Comparison of ENCODE assay signal across 17 cellular contexts in genomic region chr19:2282862-2283237, GRCh38. TPM values are rescaled to one million over a fixed set of nuclear protein-coding genes. Genes with fewer than 3 reads are reported as not detected.
A peak's percentile ranks its signal among the peaks of the same experiment; 100 is the strongest.
DNase-seq lines count a peak whose midpoint lies in the region; ATAC-seq and TF ChIP-seq lines count a peak whose summit lies in the region.
"Had no signal": no experiment of that assay in that cellular context is flagged by ENCODE, and none has a peak within 500 bp of the region (broad histone marks: within the 10 kb centered on the region; RNA-seq: fewer than 3 reads in every experiment).

No MANE protein-coding gene starts in this region.

- peaks cover 15% of the 10 kb centered on the region for H3K4me1 ChIP-seq in lower lobe of right lung
- H3K4me1 ChIP-seq: parathyroid adenoma had no signal

- no peaks in the 10 kb centered on the region for H3K9me3 Mint-ChIP-seq in activated naive CD4-positive, alpha-beta T cell treated with anti-CD3 and anti-CD28 coated beads, Interleukin-2, amount 50 U/mL, for 72 hours
- H3K9me3 Mint-ChIP-seq in activated naive CD4-positive, alpha-beta T cell treated with anti-CD3 and anti-CD28 coated beads for 36 hours: no peaks in the 10 kb centered on the region
- H3K9me3 Mint-ChIP-seq in activated T-helper 2 cell treated with anti-CD3 and anti-CD28 coated beads, Interferon-gamma antibody, Interleukin-2, Interleukin-4, amounts not matched to agents 10 μg/mL and 5 μg/mL and 100 μg/mL, durations not matched to agents 14 hours and 24 hours and 36 hours: no peaks in the 10 kb centered on the region
- H3K9me3 Mint-ChIP-seq in stimulated activated naive B cell treated with anti-CD40 and anti-IgM and Interleukin-4, amounts not matched to agents 10 μg/mL and 1 μg/mL and 100 μg/mL, for 72 hours: no peaks in the 10 kb centered on the region

- CTCF ChIA-PET in activated naive CD4-positive, alpha-beta T cell treated with anti-CD3 and anti-CD28 coated beads for 36 hours (lab: Charles Lee): no interaction called here

- no peaks in the 10 kb centered on the region for H3K9me3 ChIP-seq in lower lobe of right lung

- H3K4me1 Mint-ChIP-seq in activated naive CD4-positive, alpha-beta T cell treated with anti-CD3 and anti-CD28 coated beads for 36 hours (ENCODE audit: low read depth): peaks cover 13% of the 10 kb centered on the region
- peaks cover 4% of the 10 kb centered on the region for H3K4me1 Mint-ChIP-seq in activated T-helper 2 cell treated with anti-CD3 and anti-CD28 coated beads, Interferon-gamma antibody, Interleukin-2, Interleukin-4, amounts not matched to agents 10 μg/mL and 5 μg/mL and 100 μg/mL, durations not matched to agents 14 hours and 24 hours and 36 hours (ENCODE audit: low read depth)
- H3K4me1 Mint-ChIP-seq in stimulated activated naive B cell treated with anti-CD40 and anti-IgM and Interleukin-4, amounts not matched to agents 10 μg/mL and 1 μg/mL and 100 μg/mL, for 72 hours: peaks cover 22 to 38% of the 10 kb centered on the region in 2 donors

- intact Hi-C loops in activated naive CD4-positive, alpha-beta T cell treated with anti-CD3 and anti-CD28 coated beads for 36 hours (cut with micrococcal nuclease): no loop called here
- intact Hi-C loops in activated T-helper 2 cell treated with anti-CD3 and anti-CD28 coated beads, Interferon-gamma antibody, Interleukin-2, Interleukin-4, amounts not matched to agents 10 μg/mL and 5 μg/mL and 100 μg/mL, durations not matched to agents 14 hours and 24 hours and 36 hours (cut with micrococcal nuclease): no loop called here
- intact Hi-C loops in lower lobe of right lung (cut with DNase I): no loop called here

- H3K4me3 Mint-ChIP-seq in activated naive CD4-positive, alpha-beta T cell treated with anti-CD3 and anti-CD28 coated beads for 36 hours: no peak overlapping the region
- peak overlapping the region; percentile 7 for H3K4me3 Mint-ChIP-seq in activated T-helper 2 cell treated with anti-CD3 and anti-CD28 coated beads, Interferon-gamma antibody, Interleukin-2, Interleukin-4, amounts not matched to agents 10 μg/mL and 5 μg/mL and 100 μg/mL, durations not matched to agents 14 hours and 24 hours and 36 hours (ENCODE audit: low read depth)
- peak overlapping the region; percentile 80 to 82 for H3K4me3 Mint-ChIP-seq in stimulated activated naive B cell treated with anti-CD40 and anti-IgM and Interleukin-4, amounts not matched to agents 10 μg/mL and 1 μg/mL and 100 μg/mL, for 72 hours
- H3K4me3 Mint-ChIP-seq: activated CD4-positive, alpha-beta T cell treated with anti-CD3 and anti-CD28 coated beads for 36 hours had no signal

- H3K36me3 ChIP-seq in lower lobe of right lung: no peaks in the 10 kb centered on the region
- H3K36me3 ChIP-seq: cardiac muscle cell had no signal

- no peaks in the 10 kb centered on the region for H3K36me3 Mint-ChIP-seq in activated naive CD4-positive, alpha-beta T cell treated with anti-CD3 and anti-CD28 coated beads, Interleukin-2, amount 50 U/mL, for 72 hours
- H3K36me3 Mint-ChIP-seq in activated naive CD4-positive, alpha-beta T cell treated with anti-CD3 and anti-CD28 coated beads for 36 hours (ENCODE audit: low read depth): no peaks in the 10 kb centered on the region
- H3K36me3 Mint-ChIP-seq in activated T-helper 2 cell treated with anti-CD3 and anti-CD28 coated beads, Interferon-gamma antibody, Interleukin-2, Interleukin-4, amounts not matched to agents 10 μg/mL and 5 μg/mL and 100 μg/mL, durations not matched to agents 14 hours and 24 hours and 36 hours (ENCODE audit: low read depth): no peaks in the 10 kb centered on the region
- H3K36me3 Mint-ChIP-seq in stimulated activated naive B cell treated with anti-CD40 and anti-IgM and Interleukin-4, amounts not matched to agents 10 μg/mL and 1 μg/mL and 100 μg/mL, for 72 hours: no peaks in the 10 kb centered on the region

- no peak for TF ChIP-seq CTCF in lower lobe of right lung (IDR thresholded peaks at IDR 0.05)

- ATAC-seq in activated naive CD4-positive, alpha-beta T cell treated with anti-CD3 and anti-CD28 coated beads, Interleukin-2, amount 50 U/mL, for 72 hours: no peak
- ATAC-seq in lower lobe of right lung: no peak
- ATAC-seq in stimulated activated naive B cell treated with anti-CD40 and anti-IgM and Interleukin-4, amounts not matched to agents 10 μg/mL and 1 μg/mL and 100 μg/mL, for 72 hours (replicated peaks): no peak
- ATAC-seq in GM21529 (IDR thresholded peaks at IDR 0.05; ENCODE audit: unreplicated experiment): no peak

- DNase-seq in activated naive CD4-positive, alpha-beta T cell treated with anti-CD3 and anti-CD28 coated beads, Interleukin-2, amount 50 U/mL, for 72 hours (ENCODE audit: low spot score in 2 of 2): no peak
- no peak for DNase-seq in activated naive CD4-positive, alpha-beta T cell treated with anti-CD3 and anti-CD28 coated beads for 36 hours
- no peak for DNase-seq in activated T-helper 2 cell treated with anti-CD3 and anti-CD28 coated beads, Interferon-gamma antibody, Interleukin-2, Interleukin-4, amounts not matched to agents 10 μg/mL and 5 μg/mL and 100 μg/mL, durations not matched to agents 14 hours and 24 hours and 36 hours (ENCODE audit: low spot score)
- DNase-seq in lower lobe of right lung (no peak), HPDE6-E6E7 (ENCODE audit: extremely low spot score) (no peak)
- DNase-seq in stimulated activated naive B cell treated with anti-CD40 and anti-IgM and Interleukin-4, amounts not matched to agents 10 μg/mL and 1 μg/mL and 100 μg/mL, for 72 hours: no peak
- no peak for DNase-seq in activated CD4-positive, CD25-positive, alpha-beta regulatory T cell treated with anti-CD3 and anti-CD28 coated beads, Interleukin-2, amount 50 U/mL, for 72 hours
- DNase-seq: activated CD4-positive, alpha-beta T cell treated with anti-CD3 and anti-CD28 coated beads for 36 hours; DMS153; NCI-H524 had no signal

- H3K27ac Mint-ChIP-seq in activated naive CD4-positive, alpha-beta T cell treated with anti-CD3 and anti-CD28 coated beads, Interleukin-2, amount 50 U/mL, for 72 hours: peak overlapping the region; percentile 22 to 39
- H3K27ac Mint-ChIP-seq in activated naive CD4-positive, alpha-beta T cell treated with anti-CD3 and anti-CD28 coated beads for 36 hours: no peak overlapping the region
- no peak overlapping the region for H3K27ac Mint-ChIP-seq in activated T-helper 2 cell treated with anti-CD3 and anti-CD28 coated beads, Interferon-gamma antibody, Interleukin-2, Interleukin-4, amounts not matched to agents 10 μg/mL and 5 μg/mL and 100 μg/mL, durations not matched to agents 14 hours and 24 hours and 36 hours
- H3K27ac Mint-ChIP-seq in stimulated activated naive B cell treated with anti-CD40 and anti-IgM and Interleukin-4, amounts not matched to agents 10 μg/mL and 1 μg/mL and 100 μg/mL, for 72 hours: peak overlapping the region; percentile 47
- H3K27ac Mint-ChIP-seq: activated CD4-positive, alpha-beta T cell treated with anti-CD3 and anti-CD28 coated beads for 36 hours had no signal

- H3K27me3 ChIP-seq in lower lobe of right lung (ENCODE audit: low read depth): no peaks in the 10 kb centered on the region

- peak overlapping the region; percentile 45 for H3K4me3 ChIP-seq in lower lobe of right lung
- H3K4me3 ChIP-seq: cardiac muscle cell had no signal

- no peaks in the 10 kb centered on the region for H3K27me3 Mint-ChIP-seq in activated naive CD4-positive, alpha-beta T cell treated with anti-CD3 and anti-CD28 coated beads for 36 hours (ENCODE audit: low read depth)
- peaks cover 5% of the 10 kb centered on the region for H3K27me3 Mint-ChIP-seq in activated T-helper 2 cell treated with anti-CD3 and anti-CD28 coated beads, Interferon-gamma antibody, Interleukin-2, Interleukin-4, amounts not matched to agents 10 μg/mL and 5 μg/mL and 100 μg/mL, durations not matched to agents 14 hours and 24 hours and 36 hours (ENCODE audit: low read depth)
- H3K27me3 Mint-ChIP-seq in stimulated activated naive B cell treated with anti-CD40 and anti-IgM and Interleukin-4, amounts not matched to agents 10 μg/mL and 1 μg/mL and 100 μg/mL, for 72 hours: no peaks in the 10 kb centered on the region
- H3K27me3 Mint-ChIP-seq: activated CD4-positive, alpha-beta T cell treated with anti-CD3 and anti-CD28 coated beads for 36 hours had no signal

- H3K27ac ChIP-seq in lower lobe of right lung: peak overlapping the region; percentile 78
- H3K27ac ChIP-seq: cardiac muscle cell, KMS-11, parathyroid adenoma had no signal

RNA-seq across cellular contexts. Expression of gene PEAK3, which starts 0.9 kb away (rescaled TPM):
- not detected for total RNA-seq in activated naive CD4-positive, alpha-beta T cell treated with anti-CD3 and anti-CD28 coated beads, Interleukin-2, amount 50 U/mL, for 72 hours
- total RNA-seq in activated naive CD4-positive, alpha-beta T cell treated with anti-CD3 and anti-CD28 coated beads for 36 hours: not detected
- total RNA-seq in activated T-helper 2 cell treated with anti-CD3 and anti-CD28 coated beads, Interferon-gamma antibody, Interleukin-2, Interleukin-4, amounts not matched to agents 10 μg/mL and 5 μg/mL and 100 μg/mL, durations not matched to agents 14 hours and 24 hours and 36 hours: 0.11 and 0.18 TPM in 2 replicates
- total RNA-seq in lower lobe of right lung: 7.5 TPM
- total RNA-seq: activated CD4-positive, alpha-beta T cell treated with anti-CD3 and anti-CD28 coated beads for 36 hours; epithelial cell of proximal tubule had no signal

RNA-seq across cellular contexts. Expression of gene LINGO3, which starts 25.1 kb away (rescaled TPM):
- under 1 TPM in 1 of 2 donors, not detected in 1; 0.25 TPM for total RNA-seq in activated naive CD4-positive, alpha-beta T cell treated with anti-CD3 and anti-CD28 coated beads, Interleukin-2, amount 50 U/mL, for 72 hours
- total RNA-seq in activated naive CD4-positive, alpha-beta T cell treated with anti-CD3 and anti-CD28 coated beads for 36 hours: not detected
- 0.23 TPM in 1 of 2 replicates, not detected in the other for total RNA-seq in activated T-helper 2 cell treated with anti-CD3 and anti-CD28 coated beads, Interferon-gamma antibody, Interleukin-2, Interleukin-4, amounts not matched to agents 10 μg/mL and 5 μg/mL and 100 μg/mL, durations not matched to agents 14 hours and 24 hours and 36 hours
- total RNA-seq in lower lobe of right lung: not detected
- total RNA-seq: activated CD4-positive, alpha-beta T cell treated with anti-CD3 and anti-CD28 coated beads for 36 hours; epithelial cell of proximal tubule; ureter had no signal

RNA-seq across cellular contexts. Expression of gene JSRP1, which starts 26.6 kb away (rescaled TPM):
- under 1 TPM; 0.39 to 0.56 TPM for total RNA-seq in activated naive CD4-positive, alpha-beta T cell treated with anti-CD3 and anti-CD28 coated beads, Interleukin-2, amount 50 U/mL, for 72 hours
- total RNA-seq in activated naive CD4-positive, alpha-beta T cell treated with anti-CD3 and anti-CD28 coated beads for 36 hours: under 1 TPM; 0.55 to 0.81 TPM
- 0.21 and 0.67 TPM in 2 replicates for total RNA-seq in activated T-helper 2 cell treated with anti-CD3 and anti-CD28 coated beads, Interferon-gamma antibody, Interleukin-2, Interleukin-4, amounts not matched to agents 10 μg/mL and 5 μg/mL and 100 μg/mL, durations not matched to agents 14 hours and 24 hours and 36 hours
- not detected for total RNA-seq in lower lobe of right lung
- total RNA-seq: lower leg skin had no signal

RNA-seq across cellular contexts. Expression of gene AMH, which starts 33.7 kb away (rescaled TPM):
- total RNA-seq in activated naive CD4-positive, alpha-beta T cell treated with anti-CD3 and anti-CD28 coated beads, Interleukin-2, amount 50 U/mL, for 72 hours: 1 to 10 TPM; 1.9 to 2.9 TPM
- total RNA-seq in activated naive CD4-positive, alpha-beta T cell treated with anti-CD3 and anti-CD28 coated beads for 36 hours: 1 to 10 TPM; 2.6 to 4.0 TPM
- total RNA-seq in activated T-helper 2 cell treated with anti-CD3 and anti-CD28 coated beads, Interferon-gamma antibody, Interleukin-2, Interleukin-4, amounts not matched to agents 10 μg/mL and 5 μg/mL and 100 μg/mL, durations not matched to agents 14 hours and 24 hours and 36 hours: 4.3 TPM in 2 replicates
- total RNA-seq in lower lobe of right lung: 1.9 TPM

RNA-seq across cellular contexts. Expression of gene LSM7, which starts 45.5 kb away (rescaled TPM):
- total RNA-seq in activated naive CD4-positive, alpha-beta T cell treated with anti-CD3 and anti-CD28 coated beads, Interleukin-2, amount 50 U/mL, for 72 hours: 100 to 1,000 TPM; 115 to 140 TPM
- 100 to 1,000 TPM; 162 to 164 TPM for total RNA-seq in activated naive CD4-positive, alpha-beta T cell treated with anti-CD3 and anti-CD28 coated beads for 36 hours
- total RNA-seq in activated T-helper 2 cell treated with anti-CD3 and anti-CD28 coated beads, Interferon-gamma antibody, Interleukin-2, Interleukin-4, amounts not matched to agents 10 μg/mL and 5 μg/mL and 100 μg/mL, durations not matched to agents 14 hours and 24 hours and 36 hours: 142 and 171 TPM in 2 replicates
- total RNA-seq in lower lobe of right lung: 58.2 TPM

Comparison
In these comparisons a context has a peak if more than half of its experiments do, and no peak if none do; other contexts are left out.
1. H3K27ac Mint-ChIP-seq: peak in activated naive CD4-positive, alpha-beta T cell treated with anti-CD3 and anti-CD28 coated beads, Interleukin-2, amount 50 U/mL, for 72 hours (2 of 2) and stimulated activated naive B cell treated with anti-CD40 and anti-IgM and Interleukin-4, amounts not matched to agents 10 μg/mL and 1 μg/mL and 100 μg/mL, for 72 hours (single experiment); none in activated naive CD4-positive, alpha-beta T cell treated with anti-CD3 and anti-CD28 coated beads for 36 hours (single experiment) and activated T-helper 2 cell treated with anti-CD3 and anti-CD28 coated beads, Interferon-gamma antibody, Interleukin-2, Interleukin-4, amounts not matched to agents 10 μg/mL and 5 μg/mL and 100 μg/mL, durations not matched to agents 14 hours and 24 hours and 36 hours (single experiment).